In genomic region chr10:25682203-25682950, GRCh38 we compare ENCODE assay signal across 9 cellular contexts.
DNase-seq lines count a peak whose midpoint lies in the region; ATAC-seq, FAIRE-seq and TF ChIP-seq lines count a peak whose summit lies in the region.
"Had no signal": no experiment of that assay in that cellular context is flagged by ENCODE, and none has a peak within 500 bp of the region (broad histone marks: within the 10 kb centered on the region; RNA-seq: fewer than 3 reads in every experiment).

No MANE protein-coding gene starts in this region.

- H3K36me3 ChIP-seq in pancreas = no peaks in the 10 kb centered on the region
- H3K36me3 ChIP-seq: upper lobe of left lung had no signal

- 40 to 44% methylated on average over 11 of the region's 11 CpGs for WGBS in pancreas, 2 donors

- peak in 3 of 4 donors; percentile 48 to 89 (median 74) for ATAC-seq in pancreas
- ATAC-seq in HG02623 (IDR thresholded peaks at IDR 0.05; ENCODE audit: unreplicated experiment) = no peak

- no peaks in the 10 kb centered on the region for H3K9me3 ChIP-seq in pancreas
- H3K9me3 ChIP-seq: upper lobe of left lung had no signal

- peak; percentile 6 for DNase-seq in ELF-1 (ENCODE audit: low read depth, low spot score)
- peak; percentile 59 for DNase-seq in RPMI7951 (ENCODE audit: low read depth)
- DNase-seq in fibroblast of the aortic adventitia (ENCODE audit: low read depth) = peak; percentile 52
- DNase-seq in pancreas = no peak
- DNase-seq in activated CD8-positive, alpha-beta memory T cell treated with anti-CD3 and anti-CD28 coated beads, Interleukin-2, amount 50 U/mL, for 4 hours = no peak
- DNase-seq in NOMO-1 (lab: John Stamatoyannopoulos, UW; ENCODE audit: unreplicated experiment in 2 of 2) = no peak
- no peak for DNase-seq in RCC 7860 (ENCODE audit: low spot score)
- DNase-seq: upper lobe of left lung had no signal

- no peaks in the 10 kb centered on the region for H3K27me3 ChIP-seq in pancreas
- H3K27me3 ChIP-seq: upper lobe of left lung had no signal

- no peaks in the 10 kb centered on the region for H3K4me1 ChIP-seq in pancreas
- H3K4me1 ChIP-seq: upper lobe of left lung had no signal

- no peak overlapping the region for H3K27ac ChIP-seq in pancreas
- H3K27ac ChIP-seq: upper lobe of left lung had no signal

- TF ChIP-seq CTCF in fibroblast of the aortic adventitia (IDR thresholded peaks at IDR 0.05; ENCODE audit: insufficient read depth, low read length) (peak; percentile 81), pancreas (IDR thresholded peaks at IDR 0.05) (no peak)

- intact Hi-C loops in pancreas (cut with DNase I) = no loop called here

- H3K4me3 ChIP-seq in fibroblast of the aortic adventitia (ENCODE audit: low read depth, low read length) (peak overlapping the region; percentile 46), pancreas (no peak overlapping the region)
- H3K4me3 ChIP-seq: upper lobe of left lung had no signal

- FAIRE-seq in pancreas (lab: Jason Lieb, UNC) (no peak), RCC 7860 (lab: Jason Lieb, UNC) (no peak)

Comparison
In these comparisons a context has a peak if more than half of its experiments do, and no peak if none do; other contexts are left out.
1. DNase-seq: peak in ELF-1 (single experiment), RPMI7951 (single experiment) and fibroblast of the aortic adventitia (single experiment); none in pancreas (0 of 6), activated CD8-positive, alpha-beta memory T cell treated with anti-CD3 and anti-CD28 coated beads, Interleukin-2, amount 50 U/mL, for 4 hours (single experiment), NOMO-1 (0 of 2) and RCC 7860 (single experiment).